In genomic region chr11:65489706-65490310, GRCh38 we compare ENCODE assay signal across 9 cellular contexts. TPM values are rescaled to one million over a fixed set of nuclear protein-coding genes. Genes with fewer than 3 reads are reported as not detected.
DNase-seq lines count a peak whose midpoint lies in the region; ATAC-seq and TF ChIP-seq lines count a peak whose summit lies in the region.
"Had no signal": no experiment of that assay in that cellular context is flagged by ENCODE, and none has a peak within 500 bp of the region (broad histone marks: within the 10 kb centered on the region; RNA-seq: fewer than 3 reads in every experiment).

No MANE protein-coding gene starts in this region.

- ATAC-seq in GM18907 (IDR thresholded peaks at IDR 0.05; ENCODE audit: unreplicated experiment), result no peak
- no peak for ATAC-seq in activated T-cell treated with anti-CD3 and anti-CD28 coated beads, Interleukin-2, amount 50 U/mL, for 4 hours
- ATAC-seq: PC-3 had no signal

- no peaks in the 10 kb centered on the region for H3K36me3 Mint-ChIP-seq in activated T-cell treated with anti-CD3 and anti-CD28 coated beads, Interleukin-2, amount 50 U/mL, for 4 hours (ENCODE audit: insufficient read depth)

- no peak overlapping the region for H3K4me3 Mint-ChIP-seq in activated T-cell treated with anti-CD3 and anti-CD28 coated beads, Interleukin-2, amount 50 U/mL, for 4 hours

- no peak for TF ChIP-seq EP300 in ovary (IDR thresholded peaks at IDR 0.05)

- DNase-seq in Peyer's patch (peak in 2 of 3 donors; percentile 46 to 57), fibroblast of mammary gland (ENCODE audit: low read depth) (peak; percentile 54), ovary (peak in 4 of 5 donors; percentile 43 to 65 (median 64)), NCI-H345 treated with DMSO at 0.1 percent for 48 hours (lab: John Stamatoyannopoulos, UW; ENCODE audit: unreplicated experiment) (no peak), GM13976 (ENCODE audit: low spot score) (no peak)
- DNase-seq in activated T-cell treated with anti-CD3 and anti-CD28 coated beads, Interleukin-2, amount 50 U/mL, for 4 hours, result no peak
- DNase-seq: PC-3 had no signal

- intact Hi-C loops in ovary (cut with DNase I), result no loop called here

- no peaks in the 10 kb centered on the region for H3K9me3 ChIP-seq in BLaER1 treated with 17β-estradiol and CSF1 and Interleukin-3, amounts not matched to agents 10 nM and 100 nM (replicated peaks in 1 of 11)
- H3K9me3 ChIP-seq in Peyer's patch (no peaks in the 10 kb centered on the region), ovary (no peaks in the 10 kb centered on the region)

- H4K20me1 ChIP-seq in BLaER1 treated with 17β-estradiol and CSF1 and Interleukin-3, amounts not matched to agents 10 nM and 100 nM, result no peaks in the 10 kb centered on the region

- no peaks in the 10 kb centered on the region for H3K27me3 ChIP-seq in BLaER1 treated with 17β-estradiol and CSF1 and Interleukin-3, amounts not matched to agents 10 nM and 100 nM
- H3K27me3 ChIP-seq in Peyer's patch (no peaks in the 10 kb centered on the region), ovary (no peaks in the 10 kb centered on the region)

- H3K9ac ChIP-seq in BLaER1 treated with 17β-estradiol and CSF1 and Interleukin-3, amounts not matched to agents 10 nM and 100 nM, result peak overlapping the region; percentile 73 to 86 (median 80)

- peak overlapping the region; percentile 84 to 100 (median 100) for H3K27ac ChIP-seq in BLaER1 treated with 17β-estradiol and CSF1 and Interleukin-3, amounts not matched to agents 10 nM and 100 nM
- H3K27ac ChIP-seq in Peyer's patch (peak overlapping the region; percentile 71 to 99 (median 83)), ovary (peak overlapping the region; percentile 91 to 96)

- H3K4me2 ChIP-seq in BLaER1 treated with 17β-estradiol and CSF1 and Interleukin-3, amounts not matched to agents 10 nM and 100 nM, result peak overlapping the region; percentile 88 to 97 (median 95)

- no peak for TF ChIP-seq POLR2A in Peyer's patch (IDR thresholded peaks at IDR 0.05)
- no peak for TF ChIP-seq POLR2A in ovary (IDR thresholded peaks at IDR 0.05)

- H3K4me1 Mint-ChIP-seq in activated T-cell treated with anti-CD3 and anti-CD28 coated beads, Interleukin-2, amount 50 U/mL, for 4 hours (ENCODE audit: low read depth), result peaks cover 39% of the 10 kb centered on the region

- H3K27me3 Mint-ChIP-seq in activated T-cell treated with anti-CD3 and anti-CD28 coated beads, Interleukin-2, amount 50 U/mL, for 4 hours (ENCODE audit: low read depth), result no peaks in the 10 kb centered on the region

- H3K4me3 ChIP-seq in BLaER1 treated with 17β-estradiol and CSF1 and Interleukin-3, amounts not matched to agents 10 nM and 100 nM, result peak overlapping the region in 3 of 10 experiments; percentile 4 to 14 (median 9); a peak in 4 of 20 replicates
- no peak overlapping the region for H3K4me3 ChIP-seq in Peyer's patch
- H3K4me3 ChIP-seq in fibroblast of mammary gland (ENCODE audit: control insufficient read depth, low read depth, low read length), result no peak overlapping the region
- H3K4me3 ChIP-seq in ovary, result no peak overlapping the region

- H3K36me3 ChIP-seq in BLaER1 treated with 17β-estradiol and CSF1 and Interleukin-3, amounts not matched to agents 10 nM and 100 nM, result no peaks in the 10 kb centered on the region
- no peaks in the 10 kb centered on the region for H3K36me3 ChIP-seq in Peyer's patch
- H3K36me3 ChIP-seq in ovary, result no peaks in the 10 kb centered on the region

- no peaks in the 10 kb centered on the region for H3K9me3 Mint-ChIP-seq in activated T-cell treated with anti-CD3 and anti-CD28 coated beads, Interleukin-2, amount 50 U/mL, for 4 hours

- in situ Hi-C loops in GM13976 (cut with MboI; ENCODE audit: low sequenced_read_pairs, unreplicated experiment), result no loop called here

- H3K4me1 ChIP-seq in BLaER1 treated with 17β-estradiol and CSF1 and Interleukin-3, amounts not matched to agents 10 nM and 100 nM, result peaks cover 81 to 99% (median 97%) of the 10 kb centered on the region in 10 experiments
- H3K4me1 ChIP-seq in Peyer's patch (peaks cover 0 to 86% (median 51%) of the 10 kb centered on the region in 4 donors), ovary (ENCODE audit: insufficient read depth) (peaks cover 54% of the 10 kb centered on the region)

- 33 to 41% (median 40%) methylated on average over 8 of the region's 8 CpGs for WGBS in ovary, 3 donors

- TF ChIP-seq CTCF in Peyer's patch (IDR thresholded peaks at IDR 0.05), result no peak
- TF ChIP-seq CTCF in fibroblast of mammary gland (conservative IDR thresholded peaks at IDR 0.05; ENCODE audit: control insufficient read depth, insufficient read depth, low read depth, low read length), result no peak
- TF ChIP-seq CTCF in ovary (IDR thresholded peaks at IDR 0.05), result no peak
- no peak for TF ChIP-seq CTCF in GM13976 (IDR thresholded peaks at IDR 0.05; ENCODE audit: borderline replicate concordance, control extremely low read depth, extremely low read depth, insufficient read depth, missing control alignments)

RNA-seq across cellular contexts. Expression of gene MALAT1, which starts 9.0 kb away (rescaled TPM):
- total RNA-seq in Peyer's patch, result over 10,000 TPM; 10,683 to 28,425 (median 19,356) TPM
- total RNA-seq in ovary, result over 10,000 TPM in 4 of 7 donors, 1,000 to 10,000 TPM in 3; 4,813 to 13,132 (median 10,519) TPM
- polyA plus RNA-seq in ovary, result 100 to 1,000 TPM; 396 to 616 TPM
- total RNA-seq in activated T-cell treated with anti-CD3 and anti-CD28 coated beads, Interleukin-2, amount 50 U/mL, for 4 hours, result 1,000 to 10,000 TPM; 3,100 to 4,455 (median 3,753) TPM

RNA-seq across cellular contexts. Expression of gene SCYL1, which starts 35.1 kb away (rescaled TPM):
- total RNA-seq in Peyer's patch, result 10 to 100 TPM; 73.4 to 88.1 (median 79.0) TPM
- total RNA-seq in ovary, result 100 to 1,000 TPM in 1 of 7 donors, 10 to 100 TPM in 6; 59.0 to 118 (median 96.2) TPM
- 10 to 100 TPM; 11.7 to 71.6 TPM for polyA plus RNA-seq in ovary
- 10 to 100 TPM; 87.6 to 94.6 (median 94.3) TPM for total RNA-seq in activated T-cell treated with anti-CD3 and anti-CD28 coated beads, Interleukin-2, amount 50 U/mL, for 4 hours

Comparison
In these comparisons a context has a peak if more than half of its experiments do, and no peak if none do; other contexts are left out.
1. DNase-seq: peak in Peyer's patch (2 of 3), fibroblast of mammary gland (single experiment) and ovary (4 of 5); none in NCI-H345 treated with DMSO at 0.1 percent for 48 hours (single experiment), GM13976 (single experiment) and activated T-cell treated with anti-CD3 and anti-CD28 coated beads, Interleukin-2, amount 50 U/mL, for 4 hours (single experiment).
2. Peak in every context shown above with its lines, with median percentiles within 50 percentile points of each other: H3K27ac ChIP-seq.